8 cellular contexts compared by ENCODE assay signal in genomic region chr2:113157108-113157896, GRCh38. TPM values are rescaled to one million over a fixed set of nuclear protein-coding genes. Genes with fewer than 3 reads are reported as not detected.
DNase-seq lines count a peak whose midpoint lies in the region; ATAC-seq and TF ChIP-seq lines count a peak whose summit lies in the region.

No MANE protein-coding gene starts in this region.

- no peak for TF ChIP-seq EP300 in tibial nerve (IDR thresholded peaks at IDR 0.05)

- H3K9me3 ChIP-seq in iPS-18c (ENCODE audit: control insufficient read depth, insufficient read depth, low read length), result no peaks in the 10 kb centered on the region
- no peaks in the 10 kb centered on the region for H3K9me3 ChIP-seq in tibial nerve

- TF ChIP-seq CTCF in GM10248 (IDR thresholded peaks at IDR 0.05; ENCODE audit: control extremely low read depth, extremely low read depth, low read depth, missing control alignments) (no peak), tibial nerve (IDR thresholded peaks at IDR 0.05) (no peak)

- TF ChIP-seq POLR2A in tibial nerve (IDR thresholded peaks at IDR 0.05), result no peak

- ATAC-seq in HG02623 (IDR thresholded peaks at IDR 0.05; ENCODE audit: unreplicated experiment), result peak; percentile 65
- peak; percentile 77 for ATAC-seq in activated naive CD8-positive, alpha-beta T cell treated with anti-CD3 and anti-CD28 coated beads, Interleukin-2, amount 50 U/mL, for 24 hours

- DNase-seq in GM10248 (ENCODE audit: extremely low spot score) (peak; percentile 67), NCI-H510A (lab: John Stamatoyannopoulos, UW) (peak; percentile 44), SKM-1 (lab: John Stamatoyannopoulos, UW; ENCODE audit: unreplicated experiment) (no peak), tibial nerve (ENCODE audit: low spot score in 2 of 2) (no peak)
- DNase-seq in activated naive CD8-positive, alpha-beta T cell treated with anti-CD3 and anti-CD28 coated beads, Interleukin-2, amount 50 U/mL, for 24 hours, result peak; percentile 57
- DNase-seq in stimulated activated CD4-positive, alpha-beta T cell treated with anti-CD3 and anti-CD28 coated beads, Interleukin-15, amount 100 ng/mL, for 24 hours, result peak; percentile 71

- H3K4me1 Mint-ChIP-seq in activated naive CD8-positive, alpha-beta T cell treated with anti-CD3 and anti-CD28 coated beads, Interleukin-2, amount 50 U/mL, for 24 hours, result peaks cover 25% of the 10 kb centered on the region

- peak overlapping the region; percentile 86 for H3K27ac Mint-ChIP-seq in activated naive CD8-positive, alpha-beta T cell treated with anti-CD3 and anti-CD28 coated beads, Interleukin-2, amount 50 U/mL, for 24 hours

- no peaks in the 10 kb centered on the region for H3K27me3 Mint-ChIP-seq in activated naive CD8-positive, alpha-beta T cell treated with anti-CD3 and anti-CD28 coated beads, Interleukin-2, amount 50 U/mL, for 24 hours

- no peaks in the 10 kb centered on the region for H3K36me3 Mint-ChIP-seq in activated naive CD8-positive, alpha-beta T cell treated with anti-CD3 and anti-CD28 coated beads, Interleukin-2, amount 50 U/mL, for 24 hours (ENCODE audit: low read depth)

- H3K27me3 ChIP-seq in tibial nerve, result peaks cover 0 to 19% of the 10 kb centered on the region in 2 donors

- peak overlapping the region; percentile 81 for H3K4me3 Mint-ChIP-seq in activated naive CD8-positive, alpha-beta T cell treated with anti-CD3 and anti-CD28 coated beads, Interleukin-2, amount 50 U/mL, for 24 hours

- H3K36me3 ChIP-seq in tibial nerve, result no peaks in the 10 kb centered on the region

- 0 to 3% methylated on average over 7 to 33 of the region's 92 CpGs for WGBS in tibial nerve, 2 donors

- CTCF ChIA-PET in GM10248 (lab: Yijun Ruan, JAX), result interaction anchor here (1.0 to 6.6 kb wide), 6 partner anchors 9 to 233 kb away, joined by 3 to 77 read pairs (median 4); no protein-coding TSS in a partner anchor

- no peaks in the 10 kb centered on the region for H3K9me3 Mint-ChIP-seq in activated naive CD8-positive, alpha-beta T cell treated with anti-CD3 and anti-CD28 coated beads, Interleukin-2, amount 50 U/mL, for 24 hours

- peak overlapping the region in 1 of 4 donors; percentile 74 for H3K27ac ChIP-seq in tibial nerve

- POLR2A ChIA-PET in GM10248 (lab: Yijun Ruan, JAX), result no interaction called here

- H3K4me3 ChIP-seq in iPS-18c (ENCODE audit: insufficient read depth, low read depth, low read length) (peak overlapping the region; percentile 60), tibial nerve (peak overlapping the region in 2 of 4 donors; percentile 47 to 54)

- peaks cover 0 to 9% (median 2%) of the 10 kb centered on the region in 4 donors for H3K4me1 ChIP-seq in tibial nerve

RNA-seq across cellular contexts. Expression of gene PSD4, which starts 16.5 kb away (rescaled TPM):
- 10 to 100 TPM in 3 of 4 donors, 1 to 10 TPM in 1; 8.7 to 20.7 (median 11.3) TPM for total RNA-seq in tibial nerve

RNA-seq across cellular contexts. Expression of gene IL1RN, which starts 29.9 kb away (rescaled TPM):
- total RNA-seq in tibial nerve, result under 1 TPM in 1 of 4 donors, not detected in 3; 0.59 TPM

Comparison
In these comparisons a context has a peak if more than half of its experiments do, and no peak if none do; other contexts are left out.
1. DNase-seq: peak in GM10248 (single experiment), NCI-H510A (single experiment), activated naive CD8-positive, alpha-beta T cell treated with anti-CD3 and anti-CD28 coated beads, Interleukin-2, amount 50 U/mL, for 24 hours (single experiment) and stimulated activated CD4-positive, alpha-beta T cell treated with anti-CD3 and anti-CD28 coated beads, Interleukin-15, amount 100 ng/mL, for 24 hours (single experiment); none in SKM-1 (single experiment) and tibial nerve (0 of 2).